16 cellular contexts compared by ENCODE assay signal in genomic region chr5:116650544-116650943, GRCh38.
DNase-seq lines count a peak whose midpoint lies in the region; ATAC-seq and TF ChIP-seq lines count a peak whose summit lies in the region.
"Had no signal": no experiment of that assay in that cellular context is flagged by ENCODE, and none has a peak within 500 bp of the region (broad histone marks: within the 10 kb centered on the region; RNA-seq: fewer than 3 reads in every experiment).

No MANE protein-coding gene starts in this region.

- peaks cover 53% of the 10 kb centered on the region for H3K4me1 Mint-ChIP-seq in brain
- no peaks in the 10 kb centered on the region for H3K4me1 Mint-ChIP-seq in activated CD8-positive, alpha-beta memory T cell treated with anti-CD3 and anti-CD28 coated beads, Interleukin-2, amount 10 ng/mL, durations not matched to agents 7 days and 5 days
- no peaks in the 10 kb centered on the region for H3K4me1 Mint-ChIP-seq in activated T-helper 17 cell treated with anti-CD3 and anti-CD28 coated beads, Interleukin-2, amount 50 U/mL, for 72 hours
- H3K4me1 Mint-ChIP-seq: CD14-positive monocyte had no signal

- H3K36me3 Mint-ChIP-seq in brain, result no peaks in the 10 kb centered on the region
- H3K36me3 Mint-ChIP-seq in activated CD8-positive, alpha-beta memory T cell treated with anti-CD3 and anti-CD28 coated beads, Interleukin-2, amount 10 ng/mL, durations not matched to agents 7 days and 5 days, result no peaks in the 10 kb centered on the region
- H3K36me3 Mint-ChIP-seq in activated T-helper 17 cell treated with anti-CD3 and anti-CD28 coated beads, Interleukin-2, amount 50 U/mL, for 72 hours (ENCODE audit: low read depth), result no peaks in the 10 kb centered on the region
- H3K36me3 Mint-ChIP-seq: CD14-positive monocyte had no signal

- no peak for TF ChIP-seq CTCF in brain (conservative IDR thresholded peaks at IDR 0.05)

- H3K27ac Mint-ChIP-seq in brain, result peak overlapping the region in 4 of 5 experiments; percentile 17 to 90 (median 79)
- no peak overlapping the region for H3K27ac Mint-ChIP-seq in activated CD8-positive, alpha-beta memory T cell treated with anti-CD3 and anti-CD28 coated beads, Interleukin-2, amount 10 ng/mL, durations not matched to agents 7 days and 5 days
- H3K27ac Mint-ChIP-seq in activated T-helper 17 cell treated with anti-CD3 and anti-CD28 coated beads, Interleukin-2, amount 50 U/mL, for 72 hours, result no peak overlapping the region
- H3K27ac Mint-ChIP-seq: CD14-positive monocyte had no signal

- intact Hi-C loops in posterior vena cava (cut with DNase I), result no loop called here

- ATAC-seq in GM19372 (IDR thresholded peaks at IDR 0.05; ENCODE audit: low read depth, unreplicated experiment) (peak; percentile 1), GM18511 (IDR thresholded peaks at IDR 0.05; ENCODE audit: unreplicated experiment) (no peak), HG03196 (IDR thresholded peaks at IDR 0.05; ENCODE audit: unreplicated experiment) (no peak)
- ATAC-seq in activated CD8-positive, alpha-beta memory T cell treated with anti-CD3 and anti-CD28 coated beads, Interleukin-2, amount 10 ng/mL, durations not matched to agents 7 days and 5 days, result no peak
- ATAC-seq in activated T-helper 17 cell treated with anti-CD3 and anti-CD28 coated beads, Interleukin-2, amount 50 U/mL, for 72 hours (replicated peaks), result no peak
- ATAC-seq: A549 had no signal

- peaks cover 3% of the 10 kb centered on the region for H3K27me3 Mint-ChIP-seq in brain
- peaks cover 3% of the 10 kb centered on the region for H3K27me3 Mint-ChIP-seq in activated CD8-positive, alpha-beta memory T cell treated with anti-CD3 and anti-CD28 coated beads, Interleukin-2, amount 10 ng/mL, durations not matched to agents 7 days and 5 days
- H3K27me3 Mint-ChIP-seq in activated T-helper 17 cell treated with anti-CD3 and anti-CD28 coated beads, Interleukin-2, amount 50 U/mL, for 72 hours, result no peaks in the 10 kb centered on the region

- CTCF ChIA-PET in activated CD8-positive, alpha-beta memory T cell treated with anti-CD3 and anti-CD28 coated beads, Interleukin-2, amount 10 ng/mL, durations not matched to agents 7 days and 5 days (lab: Charles Lee), result no interaction called here

- peak; percentile 70 for DNase-seq in medulla oblongata (ENCODE audit: extremely low spot score)
- peak; percentile 62 for DNase-seq in posterior vena cava (ENCODE audit: low spot score)
- no peak for DNase-seq in activated CD8-positive, alpha-beta memory T cell treated with anti-CD3 and anti-CD28 coated beads, Interleukin-2, amount 10 ng/mL, durations not matched to agents 7 days and 5 days
- DNase-seq: DMS 273 treated with DMSO at 0.1 percent for 48 hours, GF-D8, NCI-H1105 treated with DMSO at 0.1 percent for 48 hours, NCI-H1694 treated with DMSO at 0.1 percent for 48 hours, NCI-H774, PC-9 had no signal

- no peak overlapping the region for H3K4me3 Mint-ChIP-seq in brain
- H3K4me3 Mint-ChIP-seq in activated CD8-positive, alpha-beta memory T cell treated with anti-CD3 and anti-CD28 coated beads, Interleukin-2, amount 10 ng/mL, durations not matched to agents 7 days and 5 days, result no peak overlapping the region
- no peak overlapping the region for H3K4me3 Mint-ChIP-seq in activated T-helper 17 cell treated with anti-CD3 and anti-CD28 coated beads, Interleukin-2, amount 50 U/mL, for 72 hours
- H3K4me3 Mint-ChIP-seq: CD14-positive monocyte had no signal

- H3K9me3 Mint-ChIP-seq in brain, result no peaks in the 10 kb centered on the region
- no peaks in the 10 kb centered on the region for H3K9me3 Mint-ChIP-seq in activated CD8-positive, alpha-beta memory T cell treated with anti-CD3 and anti-CD28 coated beads, Interleukin-2, amount 10 ng/mL, durations not matched to agents 7 days and 5 days (ENCODE audit: low read depth)
- no peaks in the 10 kb centered on the region for H3K9me3 Mint-ChIP-seq in activated T-helper 17 cell treated with anti-CD3 and anti-CD28 coated beads, Interleukin-2, amount 50 U/mL, for 72 hours

Comparison
In these comparisons a context has a peak if more than half of its experiments do, and no peak if none do; other contexts are left out.
1. H3K27ac Mint-ChIP-seq: peak in brain (4 of 5); none in activated CD8-positive, alpha-beta memory T cell treated with anti-CD3 and anti-CD28 coated beads, Interleukin-2, amount 10 ng/mL, durations not matched to agents 7 days and 5 days (single experiment) and activated T-helper 17 cell treated with anti-CD3 and anti-CD28 coated beads, Interleukin-2, amount 50 U/mL, for 72 hours (single experiment).